In the genomic region with DNA sequence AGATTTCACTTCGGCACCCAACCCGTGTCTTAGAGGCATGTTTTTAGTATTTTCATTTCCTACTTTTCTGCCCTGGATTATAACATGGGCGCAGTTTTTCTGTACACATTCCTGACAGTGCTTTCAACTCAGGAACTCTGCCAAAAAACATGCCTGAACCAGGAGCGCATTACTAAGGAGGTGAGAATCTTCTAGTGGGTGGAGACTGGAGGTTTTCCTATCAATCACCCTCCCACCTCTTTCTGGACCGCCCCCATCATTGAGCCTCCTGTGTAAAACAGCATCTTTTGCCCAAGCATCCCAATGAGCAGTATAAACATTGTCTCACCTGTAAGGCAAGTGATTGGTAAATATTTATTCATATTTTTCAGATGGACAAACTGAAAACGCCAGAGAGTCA, we compare ENCODE assay signal across 1 cellular context.
TF ChIP-seq lines count a peak whose summit lies in the region.

No MANE protein-coding gene starts in this region.

TF ChIP-seq in IMR-90, 13 proteins besides CTCF, POLR2A, EP300 and RAD21:
- TF ChIP-seq NFE2L2 (IDR thresholded peaks at IDR 0.05; ENCODE audit: low read depth, low read length) (no peak), SMC3 (IDR thresholded peaks at IDR 0.05; ENCODE audit: low read depth, low read length) (no peak), BHLHE40 (IDR thresholded peaks at IDR 0.05; ENCODE audit: low read depth, low read length) (peak; percentile 22; the same call in 1 of the 2 replicates)
- TF ChIP-seq, protein P1, sequence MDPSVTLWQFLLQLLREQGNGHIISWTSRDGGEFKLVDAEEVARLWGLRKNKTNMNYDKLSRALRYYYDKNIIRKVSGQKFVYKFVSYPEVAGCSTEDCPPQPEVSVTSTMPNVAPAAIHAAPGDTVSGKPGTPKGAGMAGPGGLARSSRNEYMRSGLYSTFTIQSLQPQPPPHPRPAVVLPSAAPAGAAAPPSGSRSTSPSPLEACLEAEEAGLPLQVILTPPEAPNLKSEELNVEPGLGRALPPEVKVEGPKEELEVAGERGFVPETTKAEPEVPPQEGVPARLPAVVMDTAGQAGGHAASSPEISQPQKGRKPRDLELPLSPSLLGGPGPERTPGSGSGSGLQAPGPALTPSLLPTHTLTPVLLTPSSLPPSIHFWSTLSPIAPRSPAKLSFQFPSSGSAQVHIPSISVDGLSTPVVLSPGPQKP (IDR thresholded peaks at IDR 0.05; ENCODE audit: borderline replicate concordance, low read depth, low read length): no peak
TF ChIP-seq in IMR-90: peak in this region for 1.
